Comparison of ENCODE assay signal across 1 cellular context in the genomic region with DNA sequence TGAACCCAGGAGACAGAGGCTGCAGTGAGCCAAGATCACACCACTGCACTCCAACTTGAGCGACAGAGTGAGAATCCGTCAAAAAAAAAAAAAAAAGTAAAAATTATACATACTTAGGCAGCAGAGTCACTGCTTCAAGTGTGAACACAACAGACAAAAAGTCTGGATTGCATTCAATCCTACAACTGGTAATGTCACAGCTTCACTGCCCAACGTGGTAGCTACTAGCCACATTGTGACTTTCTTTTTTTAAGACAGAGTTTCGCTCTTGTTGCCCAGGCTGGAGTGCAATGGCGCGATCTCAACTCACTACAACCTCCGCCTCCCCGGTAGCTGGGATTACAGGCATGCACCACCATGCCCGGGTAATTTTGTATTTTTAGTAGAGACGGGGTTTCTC. TPM values are rescaled to one million over a fixed set of nuclear protein-coding genes. Genes with fewer than 3 reads are reported as not detected.
"Had no signal": no experiment of that assay in that cellular context is flagged by ENCODE, and none has a peak within 500 bp of the region (broad histone marks: within the 10 kb centered on the region; RNA-seq: fewer than 3 reads in every experiment).

No MANE protein-coding gene starts in this region.

RNA-seq across cellular contexts. Expression of a gene that starts 31.0 kb away (rescaled TPM):
- total RNA-seq: H4 had no signal
